11 cellular contexts compared by ENCODE assay signal in the genomic region with DNA sequence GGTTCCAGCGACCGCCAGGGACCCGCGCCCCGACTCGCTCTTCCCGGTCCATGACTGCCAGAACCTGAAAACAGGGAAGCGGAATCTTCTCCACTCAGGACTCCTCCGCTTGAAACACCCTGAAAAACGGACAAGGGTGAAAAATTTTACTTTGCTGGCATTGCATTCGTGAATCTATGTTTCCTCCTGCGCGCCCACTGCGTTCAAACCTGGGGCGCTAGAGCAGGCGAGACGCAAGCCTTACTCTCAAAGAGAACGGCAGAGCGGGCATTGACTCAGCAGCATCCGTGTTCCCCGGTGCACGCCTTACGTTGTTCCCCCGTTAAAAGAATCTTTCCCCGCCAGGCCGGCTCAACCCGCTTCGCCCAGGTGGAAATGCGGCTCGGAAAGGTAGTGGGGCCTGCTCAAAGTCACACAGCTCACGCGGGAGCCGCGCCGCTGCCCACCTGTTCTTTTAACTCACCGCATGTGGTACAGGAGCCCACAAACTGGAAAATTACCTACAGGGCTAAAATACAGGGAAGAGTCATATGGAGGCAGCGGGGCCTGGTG. TPM values are rescaled to one million over a fixed set of nuclear protein-coding genes. Genes with fewer than 3 reads are reported as not detected.
DNase-seq lines count a peak whose midpoint lies in the region; ATAC-seq and TF ChIP-seq lines count a peak whose summit lies in the region.
"Had no signal": no experiment of that assay in that cellular context is flagged by ENCODE, and none has a peak within 500 bp of the region (broad histone marks: within the 10 kb centered on the region; RNA-seq: fewer than 3 reads in every experiment).

No MANE protein-coding gene starts in this region.

- ATAC-seq in Right ventricle myocardium superior (ENCODE audit: poor library complexity) = no peak
- no peak for ATAC-seq in lower lobe of right lung
- no peak for ATAC-seq in upper lobe of right lung

- intact Hi-C loops in Right ventricle myocardium superior (cut with DNase I) = no loop called here
- intact Hi-C loops in lower lobe of right lung (cut with DNase I) = no loop called here
- intact Hi-C loops in upper lobe of right lung (cut with DNase I) = loop anchor here (10.0 kb wide), 1 partner anchor 500 kb away; no protein-coding TSS in a partner anchor

- TF ChIP-seq CTCF in cardiac muscle cell (IDR thresholded peaks at IDR 0.05; ENCODE audit: low read depth, low read length) (no peak), lower lobe of right lung (IDR thresholded peaks at IDR 0.05) (no peak), upper lobe of right lung (IDR thresholded peaks at IDR 0.05) (no peak)

- H3K27ac Mint-ChIP-seq in activated naive CD8-positive, alpha-beta T cell = no peak overlapping the region

- H3K9me3 Mint-ChIP-seq in activated naive CD8-positive, alpha-beta T cell (ENCODE audit: low read depth) = no peaks in the 10 kb centered on the region

- H3K4me3 ChIP-seq in cardiac muscle cell (peak overlapping the region; percentile 47), lower lobe of right lung (peak overlapping the region; percentile 51), upper lobe of right lung (peak overlapping the region; percentile 45)
- H3K4me3 ChIP-seq: K562 had no signal

- peaks cover 7% of the 10 kb centered on the region for H3K4me1 Mint-ChIP-seq in activated naive CD8-positive, alpha-beta T cell (ENCODE audit: low read depth)

- H3K4me1 ChIP-seq in cardiac muscle cell (ENCODE audit: low read depth) = no peaks in the 10 kb centered on the region
- peaks cover 13% of the 10 kb centered on the region for H3K4me1 ChIP-seq in lower lobe of right lung
- peaks cover 5% of the 10 kb centered on the region for H3K4me1 ChIP-seq in upper lobe of right lung

- H3K27me3 Mint-ChIP-seq in activated naive CD8-positive, alpha-beta T cell = peaks cover 41% of the 10 kb centered on the region

- H3K27me3 ChIP-seq in cardiac muscle cell (peaks cover 65% of the 10 kb centered on the region), lower lobe of right lung (ENCODE audit: low read depth) (peaks cover 39% of the 10 kb centered on the region), upper lobe of right lung (peaks cover 46% of the 10 kb centered on the region)

- H3K4me3 Mint-ChIP-seq in activated naive CD8-positive, alpha-beta T cell = peak overlapping the region; percentile 85

- no peak for DNase-seq in cardiac muscle cell (ENCODE audit: low read depth in 1 of 2, low spot score in 1 of 2)
- DNase-seq in Right ventricle myocardium superior = no peak
- no peak for DNase-seq in lower lobe of right lung
- DNase-seq in upper lobe of right lung = no peak
- no peak for DNase-seq in NCI-H1694 treated with DMSO at 0.1 percent for 48 hours (lab: John Stamatoyannopoulos, UW)
- DNase-seq in NCI-H1930 (lab: John Stamatoyannopoulos, UW) = no peak
- no peak for DNase-seq in kidney glomerular epithelial cell (lab: John Stamatoyannopoulos, UW)

- H3K9me3 ChIP-seq in cardiac muscle cell (ENCODE audit: low read depth) (no peaks in the 10 kb centered on the region), lower lobe of right lung (no peaks in the 10 kb centered on the region), upper lobe of right lung (no peaks in the 10 kb centered on the region)

- H3K36me3 ChIP-seq in cardiac muscle cell = no peaks in the 10 kb centered on the region
- H3K36me3 ChIP-seq in lower lobe of right lung = no peaks in the 10 kb centered on the region
- no peaks in the 10 kb centered on the region for H3K36me3 ChIP-seq in upper lobe of right lung

- H3K27ac ChIP-seq in cardiac muscle cell (no peak overlapping the region), lower lobe of right lung (no peak overlapping the region), upper lobe of right lung (no peak overlapping the region)

- no peaks in the 10 kb centered on the region for H3K36me3 Mint-ChIP-seq in activated naive CD8-positive, alpha-beta T cell

RNA-seq across cellular contexts. Expression of a gene that starts 1.0 kb away (rescaled TPM):
- 1.3 and 3.1 TPM in 2 replicates for total RNA-seq in cardiac muscle cell
- 0.96 and 4.0 TPM in 2 replicates for polyA plus RNA-seq in cardiac muscle cell
- total RNA-seq in Right ventricle myocardium superior = not detected
- 0.62 TPM for total RNA-seq in lower lobe of right lung
- total RNA-seq in upper lobe of right lung = 0.58 TPM
- total RNA-seq: dermis microvascular lymphatic vessel endothelial cell, K562, left ventricle myocardium superior had no signal
- polyA plus RNA-seq: K562 had no signal

RNA-seq across cellular contexts. Expression of a gene that starts 33.4 kb away (rescaled TPM):
- 98.2 and 103 TPM in 2 replicates for total RNA-seq in cardiac muscle cell
- polyA plus RNA-seq in cardiac muscle cell = 81.5 and 102 TPM in 2 replicates
- total RNA-seq in Right ventricle myocardium superior = 28.7 TPM
- 15.7 TPM for total RNA-seq in lower lobe of right lung
- 19.9 TPM for total RNA-seq in upper lobe of right lung
